In the genomic region with DNA sequence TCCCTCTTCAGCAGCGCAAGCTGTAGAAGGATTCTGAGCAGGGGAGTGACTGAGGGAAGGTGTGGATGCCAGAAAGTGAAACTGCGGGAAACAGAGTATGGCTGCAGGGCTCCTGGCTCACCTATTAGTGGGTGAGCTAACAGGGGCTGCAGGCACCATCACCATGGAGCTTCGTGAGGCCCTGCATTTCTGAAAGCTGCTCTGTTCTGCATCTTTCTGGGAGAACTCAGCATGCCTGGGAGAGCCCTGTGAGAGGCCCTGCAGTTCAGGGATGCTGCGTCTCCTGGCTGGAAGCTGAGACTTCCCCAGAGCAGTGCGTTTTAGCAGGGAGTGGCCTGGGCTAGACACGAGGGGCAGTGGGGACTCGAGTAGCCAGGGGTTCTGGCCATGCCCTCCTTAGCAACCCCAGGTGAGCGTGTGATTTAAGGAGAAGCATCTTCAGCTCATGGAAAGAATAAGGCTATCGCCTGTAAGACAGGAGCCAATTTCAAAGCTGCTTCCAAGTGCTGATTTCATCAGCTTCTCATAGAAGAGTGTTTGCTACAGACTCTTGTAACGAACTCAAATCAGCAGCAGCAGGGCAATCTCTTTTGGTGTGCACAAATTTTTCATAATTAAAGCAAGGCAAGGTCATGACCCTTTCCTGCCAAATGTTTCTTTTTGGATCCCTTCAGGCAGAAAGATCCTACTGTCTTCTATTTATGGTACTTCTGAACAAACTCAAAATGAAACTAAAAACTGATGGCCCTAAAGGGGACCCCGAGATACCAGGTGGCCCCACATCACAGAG, we compare ENCODE assay signal across 16 cellular contexts.
A peak's percentile ranks its signal among the peaks of the same experiment; 100 is the strongest.
DNase-seq lines count a peak whose midpoint lies in the region; TF ChIP-seq lines count a peak whose summit lies in the region.
"Had no signal": no experiment of that assay in that cellular context is flagged by ENCODE, and none has a peak within 500 bp of the region (broad histone marks: within the 10 kb centered on the region; RNA-seq: fewer than 3 reads in every experiment).

No MANE protein-coding gene starts in this region.

- H3K4me3 Mint-ChIP-seq in H9 (no peak overlapping the region), nephron progenitor cell (no peak overlapping the region)
- H3K4me3 Mint-ChIP-seq: activated T-helper 17 cell treated with anti-CD3 and anti-CD28 coated beads, Interleukin-2, amount 50 U/mL, for 72 hours; B cell had no signal

- no peak overlapping the region for H4K91ac ChIP-seq in H9 (ENCODE audit: insufficient read length, low read depth, low read length)

- WGBS in H9 (ENCODE audit: extremely low coverage, insufficient read length, low lambda C conversion rate): no CpG with 5 or more reads among the region's 11 CpGs

- no peak overlapping the region for H2AK5ac ChIP-seq in H9 (ENCODE audit: insufficient read length, low read length)

- TF ChIP-seq CTCF in AG09319 (IDR thresholded peaks at IDR 0.05; ENCODE audit: low read depth, low read length): no peak
- TF ChIP-seq CTCF in H9 (conservative IDR thresholded peaks at IDR 0.05): no peak
- no peak for TF ChIP-seq CTCF in nephron progenitor cell (IDR thresholded peaks at IDR 0.05)
- no peak for TF ChIP-seq CTCF in GM13976 (IDR thresholded peaks at IDR 0.05; ENCODE audit: borderline replicate concordance, control extremely low read depth, extremely low read depth, insufficient read depth, missing control alignments)

- H3K9me3 Mint-ChIP-seq in H9 (peaks cover 0 to 5% of the 10 kb centered on the region in 2 experiments; a peak in 3 of 5 replicates), nephron progenitor cell (peaks cover 8% of the 10 kb centered on the region)
- H3K9me3 Mint-ChIP-seq: activated T-helper 17 cell treated with anti-CD3 and anti-CD28 coated beads, Interleukin-2, amount 50 U/mL, for 72 hours had no signal

- H3K14ac ChIP-seq in H9 (ENCODE audit: insufficient read depth, low read length): peak overlapping the region; percentile 8; the same call in 1 of the 2 replicates

- no peak overlapping the region for H2BK12ac ChIP-seq in H9 (ENCODE audit: insufficient read length, low read depth, low read length)

- no peak overlapping the region for H4K8ac ChIP-seq in H9 (replicated peaks; ENCODE audit: insufficient read length, low read depth, low read length)

- no peak overlapping the region for H3K56ac ChIP-seq in H9 (ENCODE audit: insufficient read length, low read depth, low read length)

- H4K20me1 ChIP-seq in H9 (ENCODE audit: control insufficient read depth, insufficient read depth, insufficient read length): no peaks in the 10 kb centered on the region

- peaks cover 3% of the 10 kb centered on the region; the same call in 1 of the 2 replicates for H3K27me3 Mint-ChIP-seq in H9 (ENCODE audit: low read depth)
- H3K27me3 Mint-ChIP-seq in nephron progenitor cell (ENCODE audit: low read depth, poor library complexity): peaks cover 3% of the 10 kb centered on the region

- H3T11ph ChIP-seq in H9 (ENCODE audit: low read length): no peak overlapping the region

- no peak overlapping the region for H3K9ac ChIP-seq in H9 (ENCODE audit: extremely low read depth, insufficient read length, low read length)

- no peak overlapping the region for H2BK5ac ChIP-seq in H9 (ENCODE audit: insufficient read length, low read length)

- no peak overlapping the region for H3K27ac ChIP-seq in H9 (ENCODE audit: insufficient read length, low read depth, low read length)
- H3K27ac ChIP-seq: colonic mucosa, transverse colon had no signal

- H3K4me1 Mint-ChIP-seq in H9 (peaks cover 8% of the 10 kb centered on the region in 2 experiments), nephron progenitor cell (peaks cover 57% of the 10 kb centered on the region)
- H3K4me1 Mint-ChIP-seq: activated T-helper 17 cell treated with anti-CD3 and anti-CD28 coated beads, Interleukin-2, amount 50 U/mL, for 72 hours had no signal

- DNase-seq in AG09319 (ENCODE audit: extremely low read depth, low read depth) (peak; percentile 7), H9 (peak; percentile 18), cerebellum (ENCODE audit: low spot score) (peak; percentile 20), nephron progenitor cell (no peak), A172 (ENCODE audit: low spot score) (no peak), GM13976 (ENCODE audit: low spot score) (no peak), epidermal melanocyte (ENCODE audit: insufficient read length, low spot score) (no peak)
- DNase-seq in stimulated activated naive CD4-positive, alpha-beta T cell (lab: John Stamatoyannopoulos, UW): no peak
- DNase-seq: amygdala, colonic mucosa, DMS153, erythroblast, NCI-H1092, transverse colon had no signal

- no peak overlapping the region for H4K5ac ChIP-seq in H9 (ENCODE audit: insufficient read length, low read depth, low read length)

- H3K36me3 Mint-ChIP-seq in H9 (ENCODE audit: insufficient read depth in 1 of 3, low read depth in 3 of 3): peaks cover 0 to 3% (median 0%) of the 10 kb centered on the region in 3 experiments; a peak in 1 of 7 replicates
- peaks cover 6% of the 10 kb centered on the region for H3K36me3 Mint-ChIP-seq in nephron progenitor cell (ENCODE audit: low read depth)

- no peaks in the 10 kb centered on the region for H3K79me1 ChIP-seq in H9 (ENCODE audit: insufficient read depth, low read depth, low read length, poor library complexity, severe bottlenecking)

- no peak overlapping the region for H2BK15ac ChIP-seq in H9 (ENCODE audit: low read depth, low read length)

- H3K79me2 ChIP-seq in H9 (ENCODE audit: insufficient read depth, low read length): no peaks in the 10 kb centered on the region

- H2BK120ac ChIP-seq in H9 (ENCODE audit: low read depth, low read length, poor library complexity, severe bottlenecking): no peak overlapping the region

- in situ Hi-C loops in GM13976 (cut with MboI; ENCODE audit: low sequenced_read_pairs, unreplicated experiment): no loop called here

- H3K18ac ChIP-seq in H9 (ENCODE audit: insufficient read length, low read depth, low read length): no peak overlapping the region

- H2AFZ ChIP-seq in H9 (ENCODE audit: low read length): no peak overlapping the region

- no peak overlapping the region for H3K4me2 ChIP-seq in H9 (ENCODE audit: insufficient read depth, insufficient read length, low read length)

- no peaks in the 10 kb centered on the region for H3K27me3 ChIP-seq in H9 (ENCODE audit: insufficient read depth, low read length)
- H3K27me3 ChIP-seq: colonic mucosa, transverse colon had no signal

- H3K4me1 ChIP-seq in H9 (ENCODE audit: insufficient read depth, low read length): no peaks in the 10 kb centered on the region
- H3K4me1 ChIP-seq: colonic mucosa, transverse colon had no signal

- H3K27ac Mint-ChIP-seq in H9 (no peak overlapping the region), nephron progenitor cell (peak overlapping the region; percentile 1)
- H3K27ac Mint-ChIP-seq: activated T-helper 17 cell treated with anti-CD3 and anti-CD28 coated beads, Interleukin-2, amount 50 U/mL, for 72 hours; B cell had no signal

- no peak overlapping the region for H3K23ac ChIP-seq in H9 (ENCODE audit: insufficient read length, low read depth, low read length)

- H2BK20ac ChIP-seq in H9 (ENCODE audit: low read depth, low read length, poor library complexity, severe bottlenecking): no peak overlapping the region

- H3K9me3 ChIP-seq in H9 (ENCODE audit: control insufficient read depth, low read depth, low read length): no peaks in the 10 kb centered on the region
- H3K9me3 ChIP-seq: colonic mucosa, transverse colon had no signal

- no peak overlapping the region for H3K4ac ChIP-seq in H9 (ENCODE audit: low read depth, low read length)

- H3K23me2 ChIP-seq in H9 (ENCODE audit: insufficient read length, low read depth, low read length, poor library complexity, severe bottlenecking): no peaks in the 10 kb centered on the region

Comparison
In these comparisons a context has a peak if more than half of its experiments do, and no peak if none do; other contexts are left out.
1. DNase-seq: peak in AG09319 (single experiment), H9 (single experiment) and cerebellum (single experiment); none in nephron progenitor cell (single experiment), stimulated activated naive CD4-positive, alpha-beta T cell (0 of 6), A172 (single experiment), GM13976 (single experiment) and epidermal melanocyte (single experiment).